1 cellular context compared by ENCODE assay signal in the genomic region with DNA sequence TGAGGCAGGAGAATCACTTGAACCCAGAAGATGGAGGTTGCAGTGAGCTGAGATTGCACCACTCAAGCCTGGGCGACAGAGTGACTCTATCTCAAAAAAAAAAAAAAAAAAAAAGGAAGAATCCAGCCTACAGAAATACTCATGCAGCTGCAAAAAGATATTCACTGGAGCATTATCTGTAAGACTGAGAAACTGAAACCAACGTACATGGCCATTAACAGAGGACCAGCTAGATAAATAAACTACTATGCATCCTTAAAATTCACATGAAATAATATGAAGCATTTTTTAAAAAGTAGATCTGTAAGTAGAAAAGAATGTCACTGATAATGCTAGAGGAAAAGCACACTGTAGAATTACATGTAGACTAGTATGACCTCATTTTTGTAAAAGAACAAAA.
TF ChIP-seq lines count a peak whose summit lies in the region.

No MANE protein-coding gene starts in this region.

TF ChIP-seq in GM12878, 131 proteins besides CTCF, POLR2A, EP300 and RAD21:
- TF ChIP-seq SMAD1 (IDR thresholded peaks at IDR 0.05; ENCODE audit: low read depth, partially characterized antibody) = no peak
- no peak for TF ChIP-seq HDAC6 (IDR thresholded peaks at IDR 0.05; ENCODE audit: unreplicated experiment)
- TF ChIP-seq NFYA (IDR thresholded peaks at IDR 0.05; ENCODE audit: borderline replicate concordance, low read depth, low read length) = no peak
- TF ChIP-seq BHLHE40 (IDR thresholded peaks at IDR 0.05; ENCODE audit: borderline replicate concordance in 1 of 2, low read depth in 2 of 2, low read length in 1 of 2) = no peak
- TF ChIP-seq ATF7 (IDR thresholded peaks at IDR 0.05; ENCODE audit: low read depth) = no peak; the same call in 1 of the 2 replicates
- no peak for TF ChIP-seq SIN3A (IDR thresholded peaks at IDR 0.05; ENCODE audit: low read depth, low read length)
- TF ChIP-seq SUPT20H (IDR thresholded peaks at IDR 0.05; ENCODE audit: borderline replicate concordance, control insufficient read depth, low read depth, low read length) = no peak
- no peak for TF ChIP-seq YY1 (IDR thresholded peaks at IDR 0.05; ENCODE audit: low read depth, low read length)
- TF ChIP-seq NR2C1 (IDR thresholded peaks at IDR 0.05) = no peak
- TF ChIP-seq, protein P1, sequence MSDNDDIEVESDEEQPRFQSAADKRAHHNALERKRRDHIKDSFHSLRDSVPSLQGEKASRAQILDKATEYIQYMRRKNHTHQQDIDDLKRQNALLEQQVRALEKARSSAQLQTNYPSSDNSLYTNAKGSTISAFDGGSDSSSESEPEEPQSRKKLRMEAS (IDR thresholded peaks at IDR 0.05; ENCODE audit: low read depth, low read length) = no peak
- TF ChIP-seq NRF1 (conservative IDR thresholded peaks at IDR 0.05; ENCODE audit: low read depth, low read length) = no peak
